9 cellular contexts compared by ENCODE assay signal in the genomic region with DNA sequence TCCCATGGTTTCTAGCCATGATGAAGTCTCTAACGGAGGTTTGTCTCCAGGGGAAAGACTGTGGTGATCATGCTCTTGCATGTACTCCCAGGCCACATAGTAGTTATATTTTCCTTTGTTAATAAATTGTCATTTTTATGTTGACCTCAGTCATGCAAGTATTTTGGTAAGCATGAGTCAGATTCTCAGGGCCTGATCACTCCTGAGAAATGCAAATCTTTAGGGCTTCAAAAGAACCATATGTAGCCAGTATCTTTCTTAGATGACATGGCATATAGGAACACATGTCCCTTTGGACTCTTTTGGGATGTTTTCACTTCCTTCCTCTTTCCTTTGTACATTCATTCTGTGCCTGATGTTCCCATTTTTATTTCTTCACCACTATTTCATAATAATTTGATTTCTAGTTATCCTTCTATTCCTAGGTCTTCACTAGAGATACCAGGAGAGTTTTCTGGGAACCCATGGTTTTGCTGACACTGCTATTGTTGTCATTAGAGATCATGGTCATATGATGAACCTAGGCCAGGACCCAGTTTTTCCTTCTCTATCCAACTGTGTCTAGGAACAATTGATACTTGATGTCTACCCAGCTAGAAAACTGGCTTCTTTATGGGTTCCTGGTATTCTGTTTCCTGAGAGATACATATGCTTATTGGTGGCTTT.
DNase-seq lines count a peak whose midpoint lies in the region; ATAC-seq and TF ChIP-seq lines count a peak whose summit lies in the region.
"Had no signal": no experiment of that assay in that cellular context is flagged by ENCODE, and none has a peak within 500 bp of the region (broad histone marks: within the 10 kb centered on the region; RNA-seq: fewer than 3 reads in every experiment).

No MANE protein-coding gene starts in this region.

- DNase-seq in activated CD8-positive, alpha-beta T cell treated with anti-CD3 and anti-CD28 coated beads for 36 hours: no peak
- DNase-seq in activated CD8-positive, alpha-beta T cell treated with anti-CD3 and anti-CD28 coated beads, Interleukin-2, amount 10 ng/mL, durations not matched to agents 7 days and 5 days: no peak
- DNase-seq in SJSA1 (ENCODE audit: low read depth in 1 of 2, low spot score in 2 of 2) (peak in 1 of 2 experiments; percentile 52), thoracic aorta (ENCODE audit: low spot score) (no peak), NCI-H446 treated with DMSO at 0.1 percent for 48 hours (lab: John Stamatoyannopoulos, UW) (no peak), NCI-H1694 treated with DMSO at 0.1 percent for 48 hours (lab: John Stamatoyannopoulos, UW) (no peak)
- no peak for DNase-seq in naive thymus-derived CD8-positive, alpha-beta T cell

- H3K4me3 Mint-ChIP-seq in activated CD8-positive, alpha-beta T cell treated with anti-CD3 and anti-CD28 coated beads for 36 hours: no peak overlapping the region
- H3K4me3 Mint-ChIP-seq in activated CD8-positive, alpha-beta T cell treated with anti-CD3 and anti-CD28 coated beads, Interleukin-2, amount 10 ng/mL, durations not matched to agents 7 days and 5 days: no peak overlapping the region
- H3K4me3 Mint-ChIP-seq in naive thymus-derived CD8-positive, alpha-beta T cell: no peak overlapping the region

- H3K36me3 Mint-ChIP-seq in activated CD8-positive, alpha-beta T cell treated with anti-CD3 and anti-CD28 coated beads for 36 hours (ENCODE audit: low read depth): no peaks in the 10 kb centered on the region
- no peaks in the 10 kb centered on the region for H3K36me3 Mint-ChIP-seq in activated CD8-positive, alpha-beta T cell treated with anti-CD3 and anti-CD28 coated beads, Interleukin-2, amount 10 ng/mL, durations not matched to agents 7 days and 5 days (ENCODE audit: low read depth)
- no peaks in the 10 kb centered on the region for H3K36me3 Mint-ChIP-seq in naive thymus-derived CD8-positive, alpha-beta T cell

- H3K4me1 Mint-ChIP-seq in activated CD8-positive, alpha-beta T cell treated with anti-CD3 and anti-CD28 coated beads for 36 hours (ENCODE audit: low read depth): peaks cover 3% of the 10 kb centered on the region
- H3K4me1 Mint-ChIP-seq in activated CD8-positive, alpha-beta T cell treated with anti-CD3 and anti-CD28 coated beads, Interleukin-2, amount 10 ng/mL, durations not matched to agents 7 days and 5 days (ENCODE audit: low read depth): no peaks in the 10 kb centered on the region
- H3K4me1 Mint-ChIP-seq in naive thymus-derived CD8-positive, alpha-beta T cell: no peaks in the 10 kb centered on the region

- H3K27me3 ChIP-seq in SJSA1 (replicated peaks) (no peaks in the 10 kb centered on the region), thoracic aorta (replicated peaks; ENCODE audit: insufficient read depth) (no peaks in the 10 kb centered on the region)

- CTCF ChIA-PET in activated CD8-positive, alpha-beta T cell treated with anti-CD3 and anti-CD28 coated beads for 36 hours (lab: Charles Lee): no interaction called here
- CTCF ChIA-PET in activated CD8-positive, alpha-beta T cell treated with anti-CD3 and anti-CD28 coated beads, Interleukin-2, amount 10 ng/mL, durations not matched to agents 7 days and 5 days (lab: Charles Lee): no interaction called here

- peak; percentile 34 for ATAC-seq in activated CD8-positive, alpha-beta T cell treated with anti-CD3 and anti-CD28 coated beads for 36 hours
- no peak for ATAC-seq in activated CD8-positive, alpha-beta T cell treated with anti-CD3 and anti-CD28 coated beads, Interleukin-2, amount 10 ng/mL, durations not matched to agents 7 days and 5 days
- peak; percentile 84 for ATAC-seq in HG02884 (IDR thresholded peaks at IDR 0.05; ENCODE audit: unreplicated experiment)
- ATAC-seq in thoracic aorta (ENCODE audit: insufficient number of reproducible peaks, low FRiP score, low read depth): peak; percentile 8
- no peak for ATAC-seq in naive thymus-derived CD8-positive, alpha-beta T cell

- H3K9me3 Mint-ChIP-seq in activated CD8-positive, alpha-beta T cell treated with anti-CD3 and anti-CD28 coated beads for 36 hours: no peaks in the 10 kb centered on the region
- H3K9me3 Mint-ChIP-seq in activated CD8-positive, alpha-beta T cell treated with anti-CD3 and anti-CD28 coated beads, Interleukin-2, amount 10 ng/mL, durations not matched to agents 7 days and 5 days (ENCODE audit: insufficient read depth): no peaks in the 10 kb centered on the region
- H3K9me3 Mint-ChIP-seq in naive thymus-derived CD8-positive, alpha-beta T cell: no peaks in the 10 kb centered on the region

- POLR2A ChIA-PET in activated CD8-positive, alpha-beta T cell treated with anti-CD3 and anti-CD28 coated beads for 36 hours (lab: Charles Lee): no interaction called here
- POLR2A ChIA-PET in activated CD8-positive, alpha-beta T cell treated with anti-CD3 and anti-CD28 coated beads, Interleukin-2, amount 10 ng/mL, durations not matched to agents 7 days and 5 days (lab: Charles Lee): no interaction called here
- POLR2A ChIA-PET in naive thymus-derived CD8-positive, alpha-beta T cell (lab: Charles Lee): no interaction called here

- H3K27ac ChIP-seq in SJSA1 (peak overlapping the region; percentile 45), thoracic aorta (peak overlapping the region in 1 of 2 donors; percentile 38)
- H3K27ac ChIP-seq: 22Rv1 had no signal

- TF ChIP-seq CTCF in activated CD8-positive, alpha-beta T cell treated with anti-CD3 and anti-CD28 coated beads for 36 hours (IDR thresholded peaks at IDR 0.05): no peak
- TF ChIP-seq CTCF in thoracic aorta (IDR thresholded peaks at IDR 0.05): no peak

- H3K27me3 Mint-ChIP-seq in activated CD8-positive, alpha-beta T cell treated with anti-CD3 and anti-CD28 coated beads for 36 hours: peaks cover 3% of the 10 kb centered on the region
- H3K27me3 Mint-ChIP-seq in activated CD8-positive, alpha-beta T cell treated with anti-CD3 and anti-CD28 coated beads, Interleukin-2, amount 10 ng/mL, durations not matched to agents 7 days and 5 days (ENCODE audit: low read depth): no peaks in the 10 kb centered on the region
- H3K27me3 Mint-ChIP-seq in naive thymus-derived CD8-positive, alpha-beta T cell: peaks cover 0 to 1% (median 0%) of the 10 kb centered on the region in 5 donors

- intact Hi-C loops in activated CD8-positive, alpha-beta T cell treated with anti-CD3 and anti-CD28 coated beads for 36 hours (cut with micrococcal nuclease): no loop called here

- H3K4me1 ChIP-seq in SJSA1 (replicated peaks) (peaks cover 38% of the 10 kb centered on the region), thoracic aorta (ENCODE audit: control insufficient read depth in 1 of 2, low read depth in 2 of 2) (peaks cover 12 to 18% of the 10 kb centered on the region in 2 donors)

- H3K36me3 ChIP-seq in SJSA1 (no peaks in the 10 kb centered on the region), thoracic aorta (no peaks in the 10 kb centered on the region)

- no peak overlapping the region for H3K4me3 ChIP-seq in SJSA1
- H3K4me3 ChIP-seq in thoracic aorta: no peak overlapping the region

- no peaks in the 10 kb centered on the region for H3K9me3 ChIP-seq in SJSA1 (replicated peaks)
- no peaks in the 10 kb centered on the region for H3K9me3 ChIP-seq in thoracic aorta

- no peak overlapping the region for H3K27ac Mint-ChIP-seq in activated CD8-positive, alpha-beta T cell treated with anti-CD3 and anti-CD28 coated beads for 36 hours
- H3K27ac Mint-ChIP-seq in activated CD8-positive, alpha-beta T cell treated with anti-CD3 and anti-CD28 coated beads, Interleukin-2, amount 10 ng/mL, durations not matched to agents 7 days and 5 days: no peak overlapping the region
- no peak overlapping the region for H3K27ac Mint-ChIP-seq in naive thymus-derived CD8-positive, alpha-beta T cell

Comparison
In these comparisons a context has a peak if more than half of its experiments do, and no peak if none do; other contexts are left out.
1. ATAC-seq: peak in activated CD8-positive, alpha-beta T cell treated with anti-CD3 and anti-CD28 coated beads for 36 hours (single experiment), HG02884 (single experiment) and thoracic aorta (single experiment); none in activated CD8-positive, alpha-beta T cell treated with anti-CD3 and anti-CD28 coated beads, Interleukin-2, amount 10 ng/mL, durations not matched to agents 7 days and 5 days (single experiment) and naive thymus-derived CD8-positive, alpha-beta T cell (0 of 2).